Comparison of ENCODE assay signal across 27 cellular contexts in genomic region chrX:30824275-30824674, GRCh38.
"Had no signal": no experiment of that assay in that cellular context is flagged by ENCODE, and none has a peak within 500 bp of the region (broad histone marks: within the 10 kb centered on the region; RNA-seq: fewer than 3 reads in every experiment).

No MANE protein-coding gene starts in this region.

- H3K27ac Mint-ChIP-seq: activated B cell treated with CpG ODN at 0.5 μM for 24 hours; activated CD8-positive, alpha-beta memory T cell treated with anti-CD3 and anti-CD28 coated beads, Interleukin-2, amount 10 ng/mL, durations not matched to agents 7 days and 5 days; activated naive CD4-positive, alpha-beta T cell treated with anti-CD3 and anti-CD28 coated beads, Interleukin-2, amount 50 U/mL, for 24 hours; activated T-cell treated with anti-CD3 and anti-CD28 coated beads, Interleukin-2, amount 50 U/mL, for 24 hours; activated T-helper 1 cell treated with anti-CD3 and anti-CD28 coated beads, Interleukin-12 subunit alpha, Interleukin-12 subunit beta, Interleukin-2, Interleukin-4 antibody, amounts not matched to agents 30 ng/mL and 10 ng/mL and 1 ng/mL, durations not matched to agents 14 hours and 24 hours and 36 hours had no signal

- ATAC-seq: activated CD8-positive, alpha-beta memory T cell treated with anti-CD3 and anti-CD28 coated beads, Interleukin-2, amount 10 ng/mL, durations not matched to agents 7 days and 5 days; PC-3; T-helper 17 cell had no signal

- H3K36me3 Mint-ChIP-seq: activated naive CD4-positive, alpha-beta T cell treated with anti-CD3 and anti-CD28 coated beads, Interleukin-2, amount 50 U/mL, for 24 hours had no signal

- H3K9me3 Mint-ChIP-seq: activated B cell treated with CpG ODN at 0.5 μM for 24 hours; activated CD4-positive, alpha-beta T cell treated with anti-CD3 and anti-CD28 coated beads, Interleukin-2, amount 10 ng/mL, durations not matched to agents 24 days and 14 days; activated naive CD4-positive, alpha-beta T cell treated with anti-CD3 and anti-CD28 coated beads, Interleukin-2, amount 50 U/mL, for 24 hours; activated T-cell treated with anti-CD3 and anti-CD28 coated beads, Interleukin-2, amount 50 U/mL, for 24 hours; activated T-helper 1 cell treated with anti-CD3 and anti-CD28 coated beads, Interleukin-12 subunit alpha, Interleukin-12 subunit beta, Interleukin-2, Interleukin-4 antibody, amounts not matched to agents 30 ng/mL and 10 ng/mL and 1 ng/mL, durations not matched to agents 14 hours and 24 hours and 36 hours had no signal

- DNase-seq: activated B cell treated with CpG ODN at 0.5 μM for 24 hours; activated CD4-positive, alpha-beta T cell treated with anti-CD3 and anti-CD28 coated beads for 1 hour; activated CD4-positive, alpha-beta T cell treated with anti-CD3 and anti-CD28 coated beads, Interleukin-2, amount 10 ng/mL, durations not matched to agents 24 days and 14 days; activated CD4-positive, alpha-beta T cell treated with anti-CD3 and anti-CD28 coated beads, Interleukin-2, amount 50 U/mL, for 48 hours; activated CD8-positive, alpha-beta memory T cell treated with anti-CD3 and anti-CD28 coated beads, Interleukin-2, amount 10 ng/mL, durations not matched to agents 7 days and 5 days; activated effector memory CD4-positive, alpha-beta T cell treated with Interleukin-2 at 50 U/mL for 16 hours; activated naive CD4-positive, alpha-beta T cell; activated T-cell treated with anti-CD3 and anti-CD28 coated beads, Interleukin-2, amount 50 U/mL, for 24 hours; aorta; central memory CD4-positive, alpha-beta T cell; Karpas-422; NCI-H1092; NCI-H1417; NCI-H1930; NCI-H2171; NCI-H2227 treated with DMSO at 0.1 percent for 48 hours; NCI-H510A treated with DMSO at 0.1 percent for 48 hours; NCI-H69; PC-3; SHP77 treated with DMSO at 0.1 percent for 48 hours; T-helper 17 cell; T-helper 9 cell had no signal

- H3K4me3 Mint-ChIP-seq: activated B cell treated with CpG ODN at 0.5 μM for 24 hours; activated CD4-positive, alpha-beta T cell treated with anti-CD3 and anti-CD28 coated beads, Interleukin-2, amount 10 ng/mL, durations not matched to agents 24 days and 14 days; activated CD8-positive, alpha-beta memory T cell treated with anti-CD3 and anti-CD28 coated beads, Interleukin-2, amount 10 ng/mL, durations not matched to agents 7 days and 5 days; activated naive CD4-positive, alpha-beta T cell treated with anti-CD3 and anti-CD28 coated beads, Interleukin-2, amount 50 U/mL, for 24 hours; activated T-cell treated with anti-CD3 and anti-CD28 coated beads, Interleukin-2, amount 50 U/mL, for 24 hours; activated T-helper 1 cell treated with anti-CD3 and anti-CD28 coated beads, Interleukin-12 subunit alpha, Interleukin-12 subunit beta, Interleukin-2, Interleukin-4 antibody, amounts not matched to agents 30 ng/mL and 10 ng/mL and 1 ng/mL, durations not matched to agents 14 hours and 24 hours and 36 hours; T-helper 17 cell had no signal

- H3K27me3 Mint-ChIP-seq: activated B cell treated with CpG ODN at 0.5 μM for 24 hours; activated CD8-positive, alpha-beta memory T cell treated with anti-CD3 and anti-CD28 coated beads, Interleukin-2, amount 10 ng/mL, durations not matched to agents 7 days and 5 days; activated naive CD4-positive, alpha-beta T cell treated with anti-CD3 and anti-CD28 coated beads, Interleukin-2, amount 50 U/mL, for 24 hours; T-helper 17 cell had no signal

- FAIRE-seq: bronchial epithelial cell, RCC 7860, TTC549 had no signal
